8 cellular contexts compared by ENCODE assay signal in the genomic region with DNA sequence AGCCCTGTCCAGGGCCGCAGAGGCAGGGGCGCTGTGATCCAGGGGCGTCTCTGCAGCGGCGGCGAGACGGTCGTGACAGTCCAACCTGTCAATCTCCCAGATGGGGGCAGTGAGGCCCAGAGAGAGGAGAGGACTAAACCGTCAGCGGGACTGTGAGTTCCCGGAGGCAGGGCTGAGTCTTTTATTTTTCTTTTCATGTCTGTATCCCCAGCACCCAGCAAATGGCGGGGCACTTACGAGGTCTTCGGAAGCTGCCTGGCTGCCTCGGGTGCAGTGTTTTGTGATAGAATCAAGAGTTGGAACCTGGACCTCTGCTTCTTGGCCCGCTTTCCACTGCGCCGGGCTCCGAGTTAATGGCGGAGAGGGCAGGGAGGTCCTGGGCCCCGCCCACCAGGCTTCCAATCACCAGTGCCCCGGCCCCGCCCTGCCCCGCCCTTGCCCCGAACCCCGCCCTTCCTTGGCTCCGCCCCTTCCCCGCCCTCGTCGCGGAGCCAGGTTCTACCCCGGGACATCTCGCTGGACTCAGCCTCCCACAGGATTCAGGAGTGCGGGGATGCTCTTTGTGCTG. TPM values are rescaled to one million over a fixed set of nuclear protein-coding genes. Genes with fewer than 3 reads are reported as not detected.
DNase-seq lines count a peak whose midpoint lies in the region; ATAC-seq and TF ChIP-seq lines count a peak whose summit lies in the region.

No MANE protein-coding gene starts in this region.

- H3K4me1 ChIP-seq in mucosa of rectum (ENCODE audit: control insufficient read depth in 2 of 2, insufficient read depth in 2 of 2, low read length in 2 of 2): peaks cover 19 to 22% of the 10 kb centered on the region in 2 donors

- ATAC-seq in GM19372 (IDR thresholded peaks at IDR 0.05; ENCODE audit: low read depth, unreplicated experiment) (peak; percentile 77), HG03469 (IDR thresholded peaks at IDR 0.05; ENCODE audit: unreplicated experiment) (peak; percentile 50)

- H3K4me3 ChIP-seq in epithelial cell of proximal tubule (ENCODE audit: low read depth, low read length) (peak overlapping the region; percentile 77), mucosa of rectum (ENCODE audit: low read length in 2 of 2) (peak overlapping the region; percentile 75 to 76)

- peak overlapping the region; percentile 76 to 83 for H3K9ac ChIP-seq in mucosa of rectum (ENCODE audit: low read depth in 1 of 2, low read length in 2 of 2)

- H3K27me3 ChIP-seq in mucosa of rectum (ENCODE audit: control insufficient read depth in 2 of 2, insufficient read depth in 2 of 2, low read length in 2 of 2): no peaks in the 10 kb centered on the region

- peak; percentile 85 for DNase-seq in CD1c-positive myeloid dendritic cell (ENCODE audit: extremely low spot score)
- peak; percentile 66 for DNase-seq in NOMO-1 treated with dmso at 0.1 percent for 144 hours (lab: John Stamatoyannopoulos, UW; ENCODE audit: unreplicated experiment)
- DNase-seq in activated CD8-positive, alpha-beta memory T cell treated with anti-CD3 and anti-CD28 coated beads, Interleukin-2, amount 50 U/mL, for 48 hours: peak; percentile 93
- no peak for DNase-seq in epithelial cell of proximal tubule (ENCODE audit: low read depth)
- peak; percentile 75 for DNase-seq in stimulated activated CD8-positive, alpha-beta memory T cell treated with anti-CD3 and anti-CD28 coated beads, Interleukin-4, amount 100 ng/mL, for 24 hours (ENCODE audit: low read depth)

- H3K27ac ChIP-seq in mucosa of rectum (ENCODE audit: low read depth in 2 of 2, low read length in 2 of 2): peak overlapping the region; percentile 86 to 89

- no peak for TF ChIP-seq CTCF in epithelial cell of proximal tubule (conservative IDR thresholded peaks at IDR 0.05; ENCODE audit: low read depth, low read length)

- no peaks in the 10 kb centered on the region for H3K9me3 ChIP-seq in mucosa of rectum (ENCODE audit: control insufficient read depth in 2 of 2, low read length in 2 of 2)

- H3K36me3 ChIP-seq in mucosa of rectum (ENCODE audit: control insufficient read depth in 2 of 2, insufficient read depth in 2 of 2, low read length in 2 of 2): no peaks in the 10 kb centered on the region

RNA-seq across cellular contexts. Expression of gene GRPEL1, which starts 35.3 kb away (rescaled TPM):
- total RNA-seq in epithelial cell of proximal tubule: 45.8 and 52.7 TPM in 2 replicates

RNA-seq across cellular contexts. Expression of gene TADA2B, which starts 59.9 kb away (rescaled TPM):
- 15.2 and 16.9 TPM in 2 replicates for total RNA-seq in epithelial cell of proximal tubule
